Comparison of ENCODE assay signal across 6 cellular contexts in genomic region chr1:2147869-2148268, GRCh38. TPM values are rescaled to one million over a fixed set of nuclear protein-coding genes. Genes with fewer than 3 reads are reported as not detected.
DNase-seq lines count a peak whose midpoint lies in the region; ATAC-seq and TF ChIP-seq lines count a peak whose summit lies in the region.
"Not testable (repeated sequence)": the region's sequence is repeated elsewhere in the genome, so short reads cannot be mapped to it uniquely, and the experiment has no call there.

No MANE protein-coding gene starts in this region.

- peaks cover 8 to 16% of the 10 kb centered on the region in 2 donors for H3K36me3 Mint-ChIP-seq in CD4-positive, alpha-beta memory T cell
- peaks cover 0 to 19% (median 7%) of the 10 kb centered on the region in 3 donors for H3K36me3 Mint-ChIP-seq in CD8-positive, alpha-beta memory T cell

- H3K9me3 ChIP-seq in BLaER1; CD4-positive, alpha-beta memory T cell (ENCODE audit: control insufficient read depth in 1 of 2, low read length in 2 of 2); CD8-positive, alpha-beta memory T cell (ENCODE audit: low read length); HEK293 (ENCODE audit: control insufficient read depth, insufficient read depth, low read depth, low read length); neutrophil: not testable (repeated sequence)

- not testable (repeated sequence) for H3K27ac Mint-ChIP-seq in CD4-positive, alpha-beta memory T cell; CD8-positive, alpha-beta memory T cell

- intact Hi-C loops in CD4-positive, alpha-beta memory T cell (cut with micrococcal nuclease), result loop anchor here (2.0 to 5.0 kb wide), 2 partner anchors 15 to 39 kb away; no protein-coding TSS in a partner anchor
- intact Hi-C loops in Right ventricle myocardium inferior (cut with DNase I), result not testable (repeated sequence)

- H3K4me1 ChIP-seq in BLaER1 (peaks cover 52% of the 10 kb centered on the region), neutrophil (ENCODE audit: control insufficient read depth in 1 of 2, insufficient read depth in 1 of 2, low read depth in 1 of 2, low read length in 1 of 2) (peaks cover 99 to 100% of the 10 kb centered on the region in 2 experiments)
- peaks cover 42% of the 10 kb centered on the region for H3K4me1 ChIP-seq in CD4-positive, alpha-beta memory T cell (ENCODE audit: insufficient read depth, low read length)
- peaks cover 38% of the 10 kb centered on the region for H3K4me1 ChIP-seq in CD8-positive, alpha-beta memory T cell (ENCODE audit: insufficient read depth, low read length)
- H3K4me1 ChIP-seq in HEK293 (ENCODE audit: control insufficient read depth, insufficient read depth, low read length), result not testable (repeated sequence)

- not testable (repeated sequence) for H3K9ac ChIP-seq in BLaER1

- CTCF ChIA-PET in CD4-positive, alpha-beta memory T cell (lab: Charles Lee; ENCODE audit: partially characterized antibody); CD8-positive, alpha-beta memory T cell (lab: Charles Lee); HEK293 (lab: Yijun Ruan, JAX): not testable (repeated sequence)

- H3K4me3 Mint-ChIP-seq in CD4-positive, alpha-beta memory T cell; CD8-positive, alpha-beta memory T cell: not testable (repeated sequence)

- POLR2A ChIA-PET in CD4-positive, alpha-beta memory T cell (lab: Charles Lee; ENCODE audit: partially characterized antibody); CD8-positive, alpha-beta memory T cell (lab: Charles Lee); HEK293 (lab: Yijun Ruan, JAX): not testable (repeated sequence)

- not testable (repeated sequence) for H3K27me3 ChIP-seq in BLaER1; CD4-positive, alpha-beta memory T cell (ENCODE audit: insufficient read depth, low read length); CD8-positive, alpha-beta memory T cell (ENCODE audit: insufficient read depth, low read length, poor library complexity, severe bottlenecking); neutrophil

- not testable (repeated sequence) for H3K27me3 Mint-ChIP-seq in CD4-positive, alpha-beta memory T cell; CD8-positive, alpha-beta memory T cell

- H3K4me1 Mint-ChIP-seq in CD4-positive, alpha-beta memory T cell, result peaks cover 5 to 26% (median 10%) of the 10 kb centered on the region in 4 donors
- H3K4me1 Mint-ChIP-seq in CD8-positive, alpha-beta memory T cell, result peaks cover 7 to 24% (median 19%) of the 10 kb centered on the region in 3 donors

- 0 out of 2 replicates have a peak overlapping the region, but pooled peaks have one; percentile 5 for H3K4me3 ChIP-seq in BLaER1
- H3K4me3 ChIP-seq in CD4-positive, alpha-beta memory T cell (ENCODE audit: low read length in 2 of 2); HEK293 (ENCODE audit: low read depth, low read length): not testable (repeated sequence)
- H3K4me3 ChIP-seq in CD8-positive, alpha-beta memory T cell (ENCODE audit: low read length), result peak overlapping the region; percentile 50
- H3K4me3 ChIP-seq in neutrophil (ENCODE audit: low read depth in 1 of 2, low read length in 1 of 2), result peak overlapping the region in 1 of 2 experiments; percentile 66

- not testable (repeated sequence) for H3K9me3 Mint-ChIP-seq in CD4-positive, alpha-beta memory T cell; CD8-positive, alpha-beta memory T cell

- not testable (repeated sequence) for DNase-seq in CD4-positive, alpha-beta memory T cell; CD8-positive, alpha-beta memory T cell
- peak; percentile 2 for DNase-seq in Right ventricle myocardium inferior (ENCODE audit: missing footprints)

- peak overlapping the region; percentile 89 for H3K4me2 ChIP-seq in BLaER1

- not testable (repeated sequence) for TF ChIP-seq CTCF in HEK293 (tag by site-specific recombination; IDR thresholded peaks at IDR 0.05); neutrophil (IDR thresholded peaks at IDR 0.05)

- peaks cover 76% of the 10 kb centered on the region for H4K20me1 ChIP-seq in BLaER1

- H3K36me3 ChIP-seq in BLaER1 (peaks cover 93% of the 10 kb centered on the region), HEK293 (ENCODE audit: control insufficient read depth in 2 of 2, insufficient read depth in 1 of 2, low read length in 2 of 2) (peaks cover 4 to 79% of the 10 kb centered on the region in 2 experiments; a peak in 2 of 3 replicates)
- not testable (repeated sequence) for H3K36me3 ChIP-seq in CD4-positive, alpha-beta memory T cell (ENCODE audit: insufficient read depth, low read length); CD8-positive, alpha-beta memory T cell (ENCODE audit: insufficient read depth, low read length); neutrophil

- not testable (repeated sequence) for ATAC-seq in Right ventricle myocardium inferior

- 0 out of 2 replicates have a peak overlapping the region, but pooled peaks have one; percentile 52 for H3K27ac ChIP-seq in BLaER1
- H3K27ac ChIP-seq in CD4-positive, alpha-beta memory T cell (ENCODE audit: low read depth, low read length), result peak overlapping the region; percentile 58
- not testable (repeated sequence) for H3K27ac ChIP-seq in CD8-positive, alpha-beta memory T cell (ENCODE audit: low read depth, low read length); HEK293 (ENCODE audit: extremely low read depth, low read depth, low read length)
- peak overlapping the region; percentile 99 for H3K27ac ChIP-seq in neutrophil

TF ChIP-seq in HEK293, 187 proteins besides CTCF, POLR2A, EP300 and RAD21:
- peak; percentile 73; the same call in 1 of the 2 replicates for TF ChIP-seq BCL11A (tag by site-specific recombination; IDR thresholded peaks at IDR 0.05; ENCODE audit: low read depth)
- peak; percentile 98 for TF ChIP-seq BCL11B (tag by site-specific recombination; IDR thresholded peaks at IDR 0.05; ENCODE audit: low read depth)

RNA-seq across cellular contexts. Expression of gene FAAP20, which starts 46.7 kb away (rescaled TPM):
- total RNA-seq in CD4-positive, alpha-beta memory T cell, result 10 to 100 TPM; 38.4 to 40.8 TPM
- 10 to 100 TPM; 54.2 to 58.9 TPM for polyA plus RNA-seq in CD4-positive, alpha-beta memory T cell
- 10 to 100 TPM; 65.0 to 72.5 TPM for total RNA-seq in CD8-positive, alpha-beta memory T cell
- polyA plus RNA-seq in CD8-positive, alpha-beta memory T cell, result 66.4 TPM
- 43.9 TPM for total RNA-seq in Right ventricle myocardium inferior
